ENCODE assay signal across 10 cellular contexts in genomic region chr1:84688461-84689061, GRCh38. TPM values are rescaled to one million over a fixed set of nuclear protein-coding genes. Genes with fewer than 3 reads are reported as not detected.
DNase-seq lines count a peak whose midpoint lies in the region; ATAC-seq and TF ChIP-seq lines count a peak whose summit lies in the region.
"Had no signal": no experiment of that assay in that cellular context is flagged by ENCODE, and none has a peak within 500 bp of the region (broad histone marks: within the 10 kb centered on the region; RNA-seq: fewer than 3 reads in every experiment).

No MANE protein-coding gene starts in this region.

- POLR2A ChIA-PET in CD4-positive, alpha-beta T cell (lab: Charles Lee) = interaction anchor here (1.1 to 2.6 kb wide), 3 partner anchors 246 to 544 kb away, joined by 3 to 11 read pairs (median 3); partner anchors contain the start of gene PRKACB
- POLR2A ChIA-PET in activated CD4-positive, alpha-beta memory T cell treated with anti-CD3 and anti-CD28 coated beads, Interleukin-2, amount 10 ng/mL, durations not matched to agents 7 days and 5 days (lab: Charles Lee) = interaction anchor here (1.0 to 6.7 kb wide), 5 partner anchors 14 to 543 kb away, joined by 3 to 53 read pairs (median 3); partner anchors contain the start of genes CTBS, GNG5 and SPATA1

- in situ Hi-C loops in GM13976 (cut with MboI; ENCODE audit: low sequenced_read_pairs, unreplicated experiment) = no loop called here

- H3K27ac Mint-ChIP-seq in CD4-positive, alpha-beta T cell = peak overlapping the region; percentile 88
- no peak overlapping the region for H3K27ac Mint-ChIP-seq in activated CD4-positive, alpha-beta memory T cell treated with anti-CD3 and anti-CD28 coated beads, Interleukin-2, amount 10 ng/mL, durations not matched to agents 7 days and 5 days

- no peak overlapping the region for H3K27ac ChIP-seq in CD4-positive, alpha-beta T cell (ENCODE audit: low read depth, low read length)
- no peak overlapping the region for H3K27ac ChIP-seq in HUES6 (ENCODE audit: low read depth, low read length)
- H3K27ac ChIP-seq: SJSA1, upper lobe of right lung had no signal

- peak overlapping the region; percentile 91 for H3K4me3 Mint-ChIP-seq in CD4-positive, alpha-beta T cell
- peak overlapping the region; percentile 8 for H3K4me3 Mint-ChIP-seq in activated CD4-positive, alpha-beta memory T cell treated with anti-CD3 and anti-CD28 coated beads, Interleukin-2, amount 10 ng/mL, durations not matched to agents 7 days and 5 days

- no peaks in the 10 kb centered on the region for H3K27me3 Mint-ChIP-seq in CD4-positive, alpha-beta T cell
- no peaks in the 10 kb centered on the region for H3K27me3 Mint-ChIP-seq in activated CD4-positive, alpha-beta memory T cell treated with anti-CD3 and anti-CD28 coated beads, Interleukin-2, amount 10 ng/mL, durations not matched to agents 7 days and 5 days

- H3K4me1 ChIP-seq in HUES6 (ENCODE audit: control insufficient read depth, insufficient read depth, low read length) = peaks cover 21% of the 10 kb centered on the region

- peaks cover 14% of the 10 kb centered on the region for H3K36me3 Mint-ChIP-seq in CD4-positive, alpha-beta T cell (ENCODE audit: low read depth)
- no peaks in the 10 kb centered on the region for H3K36me3 Mint-ChIP-seq in activated CD4-positive, alpha-beta memory T cell treated with anti-CD3 and anti-CD28 coated beads, Interleukin-2, amount 10 ng/mL, durations not matched to agents 7 days and 5 days (ENCODE audit: low read depth)

- H3K4me3 ChIP-seq in HUES6 (ENCODE audit: low read depth, low read length) (peak overlapping the region; percentile 80), iPS-18c (ENCODE audit: insufficient read depth, low read depth, low read length) (peak overlapping the region; percentile 73; the same call in 1 of the 2 replicates)
- H3K4me3 ChIP-seq: SJSA1 had no signal

- H3K4me1 Mint-ChIP-seq in CD4-positive, alpha-beta T cell (ENCODE audit: low read depth) = peaks cover 66% of the 10 kb centered on the region
- H3K4me1 Mint-ChIP-seq in activated CD4-positive, alpha-beta memory T cell treated with anti-CD3 and anti-CD28 coated beads, Interleukin-2, amount 10 ng/mL, durations not matched to agents 7 days and 5 days = peaks cover 54% of the 10 kb centered on the region

- CTCF ChIA-PET in CD4-positive, alpha-beta T cell (lab: Charles Lee) = interaction anchor here (1.0 to 2.4 kb wide), 3 partner anchors 15 to 256 kb away, joined by 3 to 7 read pairs (median 3); no protein-coding TSS in a partner anchor
- CTCF ChIA-PET in activated CD4-positive, alpha-beta memory T cell treated with anti-CD3 and anti-CD28 coated beads, Interleukin-2, amount 10 ng/mL, durations not matched to agents 7 days and 5 days (lab: Charles Lee) = interaction anchor here (1.1 to 3.7 kb wide), 5 partner anchors 20 to 247 kb away, joined by 3 to 12 read pairs (median 4); partner anchors contain the start of gene SPATA1

- no peaks in the 10 kb centered on the region for H3K9me3 Mint-ChIP-seq in CD4-positive, alpha-beta T cell
- no peaks in the 10 kb centered on the region for H3K9me3 Mint-ChIP-seq in activated CD4-positive, alpha-beta memory T cell treated with anti-CD3 and anti-CD28 coated beads, Interleukin-2, amount 10 ng/mL, durations not matched to agents 7 days and 5 days

- no peaks in the 10 kb centered on the region for H3K36me3 ChIP-seq in HUES6 (ENCODE audit: control insufficient read depth, insufficient read depth, low read length)
- H3K36me3 ChIP-seq: SJSA1, upper lobe of right lung had no signal

- no peak for ATAC-seq in CD4-positive, alpha-beta T cell (ENCODE audit: poor library complexity)
- ATAC-seq: upper lobe of right lung had no signal

- no peak for TF ChIP-seq CTCF in CD4-positive, alpha-beta T cell (IDR thresholded peaks at IDR 0.05)
- TF ChIP-seq CTCF in GM13976 (IDR thresholded peaks at IDR 0.05; ENCODE audit: borderline replicate concordance, control extremely low read depth, extremely low read depth, insufficient read depth, missing control alignments) = no peak

- H3K9me3 ChIP-seq in CD4-positive, alpha-beta T cell (ENCODE audit: control insufficient read depth, low read length) = no peaks in the 10 kb centered on the region
- H3K9me3 ChIP-seq in HUES6 (ENCODE audit: control insufficient read depth, insufficient read depth, low read depth, low read length) = no peaks in the 10 kb centered on the region
- no peaks in the 10 kb centered on the region for H3K9me3 ChIP-seq in iPS-18c (ENCODE audit: control insufficient read depth, insufficient read depth, low read length)
- H3K9me3 ChIP-seq: SJSA1, upper lobe of right lung had no signal

- no peak overlapping the region for H3K9ac ChIP-seq in HUES6 (ENCODE audit: low read length)

- no peak for DNase-seq in CD4-positive, alpha-beta T cell
- DNase-seq in activated CD4-positive, alpha-beta memory T cell treated with anti-CD3 and anti-CD28 coated beads, Interleukin-2, amount 10 ng/mL, durations not matched to agents 7 days and 5 days = no peak
- DNase-seq in NCI-H1930 (lab: John Stamatoyannopoulos, UW) = no peak
- DNase-seq in SW 1271 (lab: John Stamatoyannopoulos, UW) = no peak
- no peak for DNase-seq in activated CD4-positive, alpha-beta T cell treated with anti-CD3 and anti-CD28 coated beads, Interleukin-2, amount 50 U/mL, for 48 hours
- no peak for DNase-seq in GM13976 (ENCODE audit: low spot score)
- DNase-seq: upper lobe of right lung had no signal

- intact Hi-C loops in CD4-positive, alpha-beta T cell (cut with DNase I, micrococcal nuclease) = loop anchor here (2.0 to 5.0 kb wide), 6 partner anchors 66 to 589 kb away; partner anchors contain the start of genes CTBS (in 2 of the 2) and BCL10 (in 1 of the 2)

- H3K27me3 ChIP-seq in CD4-positive, alpha-beta T cell (ENCODE audit: control insufficient read depth, insufficient read depth, low read length) = no peaks in the 10 kb centered on the region
- no peaks in the 10 kb centered on the region for H3K27me3 ChIP-seq in HUES6 (ENCODE audit: control insufficient read depth, insufficient read depth, low read length)
- H3K27me3 ChIP-seq: SJSA1, upper lobe of right lung had no signal

RNA-seq across cellular contexts. Expression of gene SSX2IP, which starts 1.7 kb away (rescaled TPM):
- 1 to 10 TPM; 5.5 to 6.0 TPM for total RNA-seq in CD4-positive, alpha-beta T cell
- 10 to 100 TPM; 16.8 to 18.8 TPM for total RNA-seq in activated CD4-positive, alpha-beta memory T cell treated with anti-CD3 and anti-CD28 coated beads, Interleukin-2, amount 10 ng/mL, durations not matched to agents 7 days and 5 days
